12 cellular contexts compared by ENCODE assay signal in genomic region chrX:13094780-13095425, GRCh38. TPM values are rescaled to one million over a fixed set of nuclear protein-coding genes. Genes with fewer than 3 reads are reported as not detected.
A peak's percentile ranks its signal among the peaks of the same experiment; 100 is the strongest.
DNase-seq lines count a peak whose midpoint lies in the region; ATAC-seq and TF ChIP-seq lines count a peak whose summit lies in the region.
"Had no signal": no experiment of that assay in that cellular context is flagged by ENCODE, and none has a peak within 500 bp of the region (broad histone marks: within the 10 kb centered on the region; RNA-seq: fewer than 3 reads in every experiment).

No MANE protein-coding gene starts in this region.

- POLR2A ChIA-PET in activated CD4-positive, alpha-beta T cell treated with anti-CD3 and anti-CD28 coated beads, Interleukin-2, amount 10 ng/mL, durations not matched to agents 7 days and 5 days (lab: Charles Lee): interaction anchor here (0.6 to 0.7 kb wide), 2 partner anchors 68 to 120 kb away, joined by 4 to 5 read pairs; no protein-coding TSS in a partner anchor

- no peaks in the 10 kb centered on the region for H3K27me3 ChIP-seq in suprapubic skin

- whole genome bisulfite sequencing in suprapubic skin: 79% methylated on average over 4 of the region's 4 CpGs

- intact Hi-C loops in activated T-helper 2 cell treated with anti-CD3 and anti-CD28 coated beads, Interferon-gamma antibody, Interleukin-2, Interleukin-4, amounts not matched to agents 10 μg/mL and 5 μg/mL and 100 μg/mL, durations not matched to agents 14 hours and 24 hours and 36 hours (cut with micrococcal nuclease): loop anchor here (5.0 kb wide), 8 partner anchors 37 to 1333 kb away; partner anchors contain the start of gene GEMIN8
- intact Hi-C loops in left ventricle myocardium superior (cut with micrococcal nuclease): no loop called here

- H3K4me1 Mint-ChIP-seq in activated CD4-positive, alpha-beta T cell treated with anti-CD3 and anti-CD28 coated beads, Interleukin-2, amount 10 ng/mL, durations not matched to agents 7 days and 5 days: peaks cover 80% of the 10 kb centered on the region
- H3K4me1 Mint-ChIP-seq in activated T-helper 2 cell treated with anti-CD3 and anti-CD28 coated beads, Interferon-gamma antibody, Interleukin-2, Interleukin-4, amounts not matched to agents 10 μg/mL and 5 μg/mL and 100 μg/mL, durations not matched to agents 14 hours and 24 hours and 36 hours (ENCODE audit: low read depth): peaks cover 63% of the 10 kb centered on the region

- CTCF ChIA-PET in activated CD4-positive, alpha-beta T cell treated with anti-CD3 and anti-CD28 coated beads, Interleukin-2, amount 10 ng/mL, durations not matched to agents 7 days and 5 days (lab: Charles Lee): interaction anchor here (16.4 kb wide), 1 partner anchor 146 kb away, joined by 137 read pairs; no protein-coding TSS in a partner anchor

- no peaks in the 10 kb centered on the region for H3K9me3 ChIP-seq in suprapubic skin

- no peak for TF ChIP-seq EP300 in suprapubic skin (IDR thresholded peaks at IDR 0.05)

- H3K27me3 Mint-ChIP-seq in activated CD4-positive, alpha-beta T cell treated with anti-CD3 and anti-CD28 coated beads, Interleukin-2, amount 10 ng/mL, durations not matched to agents 7 days and 5 days: no peaks in the 10 kb centered on the region
- no peaks in the 10 kb centered on the region for H3K27me3 Mint-ChIP-seq in activated T-helper 2 cell treated with anti-CD3 and anti-CD28 coated beads, Interferon-gamma antibody, Interleukin-2, Interleukin-4, amounts not matched to agents 10 μg/mL and 5 μg/mL and 100 μg/mL, durations not matched to agents 14 hours and 24 hours and 36 hours (ENCODE audit: low read depth)

- H3K4me3 ChIP-seq in suprapubic skin: no peak overlapping the region

- peak overlapping the region; percentile 10 for H3K27ac ChIP-seq in suprapubic skin

- TF ChIP-seq CTCF in suprapubic skin (IDR thresholded peaks at IDR 0.05): no peak

- peak overlapping the region; percentile 54 for H3K27ac Mint-ChIP-seq in activated CD4-positive, alpha-beta T cell treated with anti-CD3 and anti-CD28 coated beads, Interleukin-2, amount 10 ng/mL, durations not matched to agents 7 days and 5 days
- H3K27ac Mint-ChIP-seq in activated T-helper 2 cell treated with anti-CD3 and anti-CD28 coated beads, Interferon-gamma antibody, Interleukin-2, Interleukin-4, amounts not matched to agents 10 μg/mL and 5 μg/mL and 100 μg/mL, durations not matched to agents 14 hours and 24 hours and 36 hours: peak overlapping the region; percentile 69

- peaks cover 3% of the 10 kb centered on the region for H3K9me3 Mint-ChIP-seq in activated CD4-positive, alpha-beta T cell treated with anti-CD3 and anti-CD28 coated beads, Interleukin-2, amount 10 ng/mL, durations not matched to agents 7 days and 5 days
- no peaks in the 10 kb centered on the region for H3K9me3 Mint-ChIP-seq in activated T-helper 2 cell treated with anti-CD3 and anti-CD28 coated beads, Interferon-gamma antibody, Interleukin-2, Interleukin-4, amounts not matched to agents 10 μg/mL and 5 μg/mL and 100 μg/mL, durations not matched to agents 14 hours and 24 hours and 36 hours

- DNase-seq in activated CD4-positive, alpha-beta T cell treated with anti-CD3 and anti-CD28 coated beads, Interleukin-2, amount 10 ng/mL, durations not matched to agents 7 days and 5 days: no peak
- DNase-seq in activated CD4-positive, alpha-beta T cell treated with anti-CD3 and anti-CD28 coated beads, Interleukin-2, amount 50 U/mL, for 48 hours: no peak
- DNase-seq in activated T-helper 2 cell treated with anti-CD3 and anti-CD28 coated beads, Interferon-gamma antibody, Interleukin-2, Interleukin-4, amounts not matched to agents 10 μg/mL and 5 μg/mL and 100 μg/mL, durations not matched to agents 14 hours and 24 hours and 36 hours (ENCODE audit: low spot score): no peak
- DNase-seq in left ventricle myocardium superior (no peak), suprapubic skin (ENCODE audit: low spot score in 2 of 2) (no peak), NCI-H187 (lab: John Stamatoyannopoulos, UW) (no peak)
- no peak for DNase-seq in central memory CD4-positive, alpha-beta T cell
- DNase-seq: Kasumi-1; NCI-H82; stimulated activated CD4-positive, alpha-beta T cell treated with anti-CD3 and anti-CD28 coated beads, Interleukin-2, amount 100 ng/mL, for 48 hours had no signal

- no peaks in the 10 kb centered on the region for H3K36me3 ChIP-seq in suprapubic skin

- peaks cover 8% of the 10 kb centered on the region for H3K36me3 Mint-ChIP-seq in activated CD4-positive, alpha-beta T cell treated with anti-CD3 and anti-CD28 coated beads, Interleukin-2, amount 10 ng/mL, durations not matched to agents 7 days and 5 days (ENCODE audit: low read depth)
- H3K36me3 Mint-ChIP-seq in activated T-helper 2 cell treated with anti-CD3 and anti-CD28 coated beads, Interferon-gamma antibody, Interleukin-2, Interleukin-4, amounts not matched to agents 10 μg/mL and 5 μg/mL and 100 μg/mL, durations not matched to agents 14 hours and 24 hours and 36 hours (ENCODE audit: low read depth): no peaks in the 10 kb centered on the region

- TF ChIP-seq POLR2A in suprapubic skin (IDR thresholded peaks at IDR 0.05): no peak

- H3K4me3 Mint-ChIP-seq in activated CD4-positive, alpha-beta T cell treated with anti-CD3 and anti-CD28 coated beads, Interleukin-2, amount 10 ng/mL, durations not matched to agents 7 days and 5 days: no peak overlapping the region
- H3K4me3 Mint-ChIP-seq in activated T-helper 2 cell treated with anti-CD3 and anti-CD28 coated beads, Interferon-gamma antibody, Interleukin-2, Interleukin-4, amounts not matched to agents 10 μg/mL and 5 μg/mL and 100 μg/mL, durations not matched to agents 14 hours and 24 hours and 36 hours (ENCODE audit: low read depth): no peak overlapping the region

- H3K4me1 ChIP-seq in suprapubic skin: peaks cover 24% of the 10 kb centered on the region

- peak; percentile 69 for ATAC-seq in left ventricle myocardium superior
- no peak for ATAC-seq in GM18517 (IDR thresholded peaks at IDR 0.05; ENCODE audit: unreplicated experiment)

RNA-seq across cellular contexts. Expression of gene FAM9C, which starts 50.5 kb away (rescaled TPM):
- not detected for total RNA-seq in activated CD4-positive, alpha-beta T cell treated with anti-CD3 and anti-CD28 coated beads, Interleukin-2, amount 10 ng/mL, durations not matched to agents 7 days and 5 days
- total RNA-seq in activated T-helper 2 cell treated with anti-CD3 and anti-CD28 coated beads, Interferon-gamma antibody, Interleukin-2, Interleukin-4, amounts not matched to agents 10 μg/mL and 5 μg/mL and 100 μg/mL, durations not matched to agents 14 hours and 24 hours and 36 hours: not detected in 2 replicates
- total RNA-seq in left ventricle myocardium superior (1.2 TPM), suprapubic skin (not detected)
- total RNA-seq: mucosa of gallbladder had no signal
